Comparison of ENCODE assay signal across 13 cellular contexts in the genomic region with DNA sequence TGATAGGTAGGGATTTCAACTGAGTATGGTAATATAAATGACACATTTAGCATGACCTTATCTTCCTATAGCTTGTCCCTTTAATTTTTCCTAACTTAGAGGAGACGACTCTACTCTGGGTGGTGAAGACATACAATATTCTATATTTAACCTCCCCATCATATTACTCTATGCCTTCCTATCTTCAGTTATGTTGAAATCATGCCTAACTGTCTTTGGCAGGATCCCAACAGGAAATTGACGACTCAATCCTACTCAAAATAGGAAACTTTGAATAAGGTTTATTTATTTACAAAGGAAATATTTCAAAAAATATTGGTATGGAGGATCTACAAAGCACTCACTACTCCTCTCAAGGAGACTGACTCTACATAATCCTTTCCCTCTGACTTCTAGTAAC. TPM values are rescaled to one million over a fixed set of nuclear protein-coding genes. Genes with fewer than 3 reads are reported as not detected.
DNase-seq lines count a peak whose midpoint lies in the region; ATAC-seq and TF ChIP-seq lines count a peak whose summit lies in the region.
"Had no signal": no experiment of that assay in that cellular context is flagged by ENCODE, and none has a peak within 500 bp of the region (broad histone marks: within the 10 kb centered on the region; RNA-seq: fewer than 3 reads in every experiment).

No MANE protein-coding gene starts in this region.

- CTCF ChIA-PET in CD8-positive, alpha-beta T cell (lab: Charles Lee) = no interaction called here

- ATAC-seq in GM18519 (IDR thresholded peaks at IDR 0.05; ENCODE audit: low FRiP score, unreplicated experiment) = no peak
- no peak for ATAC-seq in CD8-positive, alpha-beta T cell
- ATAC-seq: activated CD8-positive, alpha-beta memory T cell treated with anti-CD3 and anti-CD28 coated beads, Interleukin-2, amount 10 ng/mL, durations not matched to agents 7 days and 5 days; left lung; naive thymus-derived CD4-positive, alpha-beta T cell had no signal

- H3K36me3 Mint-ChIP-seq in CD8-positive, alpha-beta T cell = no peaks in the 10 kb centered on the region
- H3K36me3 Mint-ChIP-seq: activated CD8-positive, alpha-beta memory T cell treated with anti-CD3 and anti-CD28 coated beads, Interleukin-2, amount 10 ng/mL, durations not matched to agents 7 days and 5 days; naive thymus-derived CD4-positive, alpha-beta T cell had no signal

- POLR2A ChIA-PET in CD8-positive, alpha-beta T cell (lab: Charles Lee) = no interaction called here

- H3K27ac ChIP-seq in SJSA1 = 0 out of 2 replicates have a peak overlapping the region, but pooled peaks have one; percentile 39
- no peak overlapping the region for H3K27ac ChIP-seq in fibroblast of lung (ENCODE audit: insufficient read depth, low read length)
- H3K27ac ChIP-seq in CD8-positive, alpha-beta T cell (ENCODE audit: low read depth, low read length) = no peak overlapping the region
- H3K27ac ChIP-seq: left lung had no signal

- H3K27me3 ChIP-seq in SJSA1 (replicated peaks) = no peaks in the 10 kb centered on the region
- no peaks in the 10 kb centered on the region for H3K27me3 ChIP-seq in fibroblast of lung (ENCODE audit: control insufficient read depth, insufficient read depth, low read length)
- H3K27me3 ChIP-seq in CD8-positive, alpha-beta T cell (ENCODE audit: insufficient read depth, low read length) = no peaks in the 10 kb centered on the region
- H3K27me3 ChIP-seq: left lung had no signal

- H3K9me3 Mint-ChIP-seq in CD8-positive, alpha-beta T cell = no peaks in the 10 kb centered on the region
- H3K9me3 Mint-ChIP-seq: activated naive CD4-positive, alpha-beta T cell treated with anti-CD3 and anti-CD28 coated beads for 36 hours had no signal

- no peaks in the 10 kb centered on the region for H3K36me3 ChIP-seq in SJSA1
- H3K36me3 ChIP-seq in fibroblast of lung (ENCODE audit: control insufficient read depth, insufficient read depth, low read length) = no peaks in the 10 kb centered on the region
- H3K36me3 ChIP-seq in CD8-positive, alpha-beta T cell (ENCODE audit: insufficient read depth, low read length) = no peaks in the 10 kb centered on the region
- H3K36me3 ChIP-seq: left lung had no signal

- H3K4me3 Mint-ChIP-seq in CD8-positive, alpha-beta T cell = no peak overlapping the region
- H3K4me3 Mint-ChIP-seq: activated CD8-positive, alpha-beta memory T cell treated with anti-CD3 and anti-CD28 coated beads, Interleukin-2, amount 10 ng/mL, durations not matched to agents 7 days and 5 days; activated naive CD4-positive, alpha-beta T cell treated with anti-CD3 and anti-CD28 coated beads for 36 hours; naive thymus-derived CD4-positive, alpha-beta T cell had no signal

- no peak overlapping the region for H3K4me3 ChIP-seq in SJSA1
- no peak overlapping the region for H3K4me3 ChIP-seq in fibroblast of lung (replicated peaks in 1 of 4; ENCODE audit: control extremely low read depth in 1 of 4, insufficient read depth in 1 of 4, low read depth in 3 of 4, low read length in 4 of 4)
- H3K4me3 ChIP-seq in CD8-positive, alpha-beta T cell (ENCODE audit: low read depth, low read length) = no peak overlapping the region
- H3K4me3 ChIP-seq: left lung had no signal

- intact Hi-C loops in CD8-positive, alpha-beta T cell (cut with DNase I, micrococcal nuclease) = no loop called here

- TF ChIP-seq CTCF in fibroblast of lung (conservative IDR thresholded peaks at IDR 0.05 in 1 of 2, IDR thresholded peaks at IDR 0.05 in 1 of 2; ENCODE audit: low read depth in 1 of 2, low read length in 2 of 2) = no peak
- TF ChIP-seq CTCF in CD8-positive, alpha-beta T cell (IDR thresholded peaks at IDR 0.05) = no peak

- H3K4me1 Mint-ChIP-seq in CD8-positive, alpha-beta T cell (ENCODE audit: low read depth) = no peaks in the 10 kb centered on the region
- H3K4me1 Mint-ChIP-seq: activated CD8-positive, alpha-beta memory T cell treated with anti-CD3 and anti-CD28 coated beads, Interleukin-2, amount 10 ng/mL, durations not matched to agents 7 days and 5 days had no signal

- H3K27ac Mint-ChIP-seq in CD8-positive, alpha-beta T cell = no peak overlapping the region
- H3K27ac Mint-ChIP-seq: activated CD8-positive, alpha-beta memory T cell treated with anti-CD3 and anti-CD28 coated beads, Interleukin-2, amount 10 ng/mL, durations not matched to agents 7 days and 5 days; activated naive CD4-positive, alpha-beta T cell treated with anti-CD3 and anti-CD28 coated beads for 36 hours; naive thymus-derived CD4-positive, alpha-beta T cell had no signal

- no peak overlapping the region for H3K4me2 ChIP-seq in fibroblast of lung (ENCODE audit: extremely low read depth, insufficient read depth, low read length)

- H3K4me1 ChIP-seq in SJSA1 (replicated peaks) (peaks cover 15% of the 10 kb centered on the region), fibroblast of lung (ENCODE audit: control insufficient read depth, extremely low read depth, insufficient read depth, low read length) (peaks cover 2% of the 10 kb centered on the region)
- no peaks in the 10 kb centered on the region for H3K4me1 ChIP-seq in CD8-positive, alpha-beta T cell (ENCODE audit: insufficient read depth, low read length)
- H3K4me1 ChIP-seq: left lung had no signal

- H4K20me1 ChIP-seq in fibroblast of lung (ENCODE audit: control insufficient read depth, extremely low read depth, insufficient read depth, low read length) = no peaks in the 10 kb centered on the region

- DNase-seq in AML-193 (lab: John Stamatoyannopoulos, UW) (peak; percentile 45 to 47), KBM-7 (peak; percentile 27), SJSA1 (ENCODE audit: low read depth in 1 of 2, low spot score in 2 of 2) (no peak), fibroblast of lung (ENCODE audit: low read depth in 2 of 2) (peak; percentile 40 to 76), NCI-H345 treated with DMSO at 0.1 percent for 48 hours (lab: John Stamatoyannopoulos, UW; ENCODE audit: unreplicated experiment) (no peak), activated gamma-delta T cell treated with Interleukin-2 at 50 U/mL for 16 hours (no peak)
- no peak for DNase-seq in CD8-positive, alpha-beta T cell
- DNase-seq: activated CD8-positive, alpha-beta memory T cell treated with anti-CD3 and anti-CD28 coated beads, Interleukin-2, amount 10 ng/mL, durations not matched to agents 7 days and 5 days; activated naive CD4-positive, alpha-beta T cell treated with anti-CD3 and anti-CD28 coated beads for 36 hours; left lung; naive thymus-derived CD4-positive, alpha-beta T cell; NCI-H1930 had no signal

- H3K9me3 ChIP-seq in SJSA1 (replicated peaks) (no peaks in the 10 kb centered on the region), fibroblast of lung (ENCODE audit: control insufficient read depth, insufficient read depth, low read depth, low read length) (no peaks in the 10 kb centered on the region)
- no peaks in the 10 kb centered on the region for H3K9me3 ChIP-seq in CD8-positive, alpha-beta T cell (ENCODE audit: low read length)
- H3K9me3 ChIP-seq: left lung had no signal

- no peak overlapping the region for H3K9ac ChIP-seq in fibroblast of lung (ENCODE audit: insufficient read depth, low read length)

- in situ Hi-C loops in KBM-7 (cut with MboI; ENCODE audit: low pct_unique_long_range_greater_than_20kb, low sequenced_read_pairs) = no loop called here

- H3K27me3 Mint-ChIP-seq in CD8-positive, alpha-beta T cell (ENCODE audit: low read depth) = no peaks in the 10 kb centered on the region
- H3K27me3 Mint-ChIP-seq: activated CD8-positive, alpha-beta memory T cell treated with anti-CD3 and anti-CD28 coated beads, Interleukin-2, amount 10 ng/mL, durations not matched to agents 7 days and 5 days had no signal

- H2AFZ ChIP-seq in fibroblast of lung (ENCODE audit: low read length) = no peak overlapping the region

- H3K79me2 ChIP-seq in fibroblast of lung (ENCODE audit: control insufficient read depth, insufficient read depth, low read length) = no peaks in the 10 kb centered on the region

RNA-seq across cellular contexts. Expression of gene SEMA3A, which starts 24.1 kb away (rescaled TPM):
- 17.6 and 29.2 TPM in 2 replicates for total RNA-seq in SJSA1 (2014; rRNA removed; shearing (Covaris generic))
- 19.5 and 60.8 TPM in 2 replicates for total RNA-seq in fibroblast of lung
- polyA plus RNA-seq in fibroblast of lung = 45.2 and 84.3 TPM in 2 replicates
- polyA plus RNA-seq in fibroblast of lung (2012) = 24.8 and 52.1 TPM in 2 replicates
- polyA minus RNA-seq in fibroblast of lung (ENCODE audit: low replicate concordance) = 22.7 and 27.6 TPM in 2 replicates
- total RNA-seq in CD8-positive, alpha-beta T cell = 1 to 10 TPM in 1 of 2 experiments, under 1 TPM in 1; 1.00 to 1.3 TPM

Comparison
In these comparisons a context has a peak if more than half of its experiments do, and no peak if none do; other contexts are left out.
1. DNase-seq: peak in AML-193 (2 of 2), KBM-7 (single experiment) and fibroblast of lung (2 of 2); none in SJSA1 (0 of 2), NCI-H345 treated with DMSO at 0.1 percent for 48 hours (single experiment), CD8-positive, alpha-beta T cell (0 of 7) and activated gamma-delta T cell treated with Interleukin-2 at 50 U/mL for 16 hours (single experiment).